Comparison of ENCODE assay signal across 1 cellular context in the genomic region with DNA sequence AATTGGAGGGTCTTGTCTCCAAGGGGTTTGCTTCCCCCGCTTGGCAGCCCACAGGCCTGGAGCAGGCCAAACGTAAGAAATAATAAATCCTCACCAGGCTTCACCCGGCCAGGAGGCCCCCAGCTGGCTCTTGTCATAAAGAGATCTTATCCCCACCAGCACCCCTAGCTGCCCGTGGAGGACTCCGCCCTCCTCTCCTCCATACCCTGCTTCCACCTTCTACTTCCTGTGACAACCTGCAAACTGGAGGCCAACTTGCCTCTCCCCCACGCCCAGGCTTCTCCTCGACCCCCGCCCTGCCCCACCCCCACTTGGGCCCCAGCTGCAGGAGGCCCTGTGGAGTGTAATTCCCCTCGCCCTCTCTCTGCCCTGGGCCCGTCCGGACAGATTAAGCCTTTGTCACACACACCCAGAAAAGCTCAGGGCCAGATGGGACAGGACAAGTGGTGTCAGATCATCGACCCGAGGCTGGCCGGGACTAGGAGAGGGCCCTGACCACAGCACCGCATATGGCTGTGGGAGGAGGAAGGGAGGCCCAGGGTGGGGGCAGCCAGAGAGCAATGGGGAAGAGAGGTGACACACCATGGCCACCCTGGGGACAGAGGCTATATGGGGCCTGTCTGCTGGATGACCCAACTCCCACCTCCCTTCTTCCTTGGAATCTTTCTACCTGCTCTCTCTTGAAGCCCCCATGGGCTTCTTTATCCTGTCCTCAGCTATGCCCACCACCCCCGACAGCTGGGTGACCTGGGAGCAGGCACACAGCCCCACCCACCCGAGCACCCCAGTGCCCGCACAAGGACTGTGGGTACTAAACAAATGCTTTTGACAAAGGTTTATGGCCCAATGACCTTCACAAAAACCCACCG.
TF ChIP-seq lines count a peak whose summit lies in the region.

No MANE protein-coding gene starts in this region.

TF ChIP-seq in IMR-90, 13 proteins besides CTCF, POLR2A, EP300 and RAD21 (continued from another document):
- TF ChIP-seq, protein P1, sequence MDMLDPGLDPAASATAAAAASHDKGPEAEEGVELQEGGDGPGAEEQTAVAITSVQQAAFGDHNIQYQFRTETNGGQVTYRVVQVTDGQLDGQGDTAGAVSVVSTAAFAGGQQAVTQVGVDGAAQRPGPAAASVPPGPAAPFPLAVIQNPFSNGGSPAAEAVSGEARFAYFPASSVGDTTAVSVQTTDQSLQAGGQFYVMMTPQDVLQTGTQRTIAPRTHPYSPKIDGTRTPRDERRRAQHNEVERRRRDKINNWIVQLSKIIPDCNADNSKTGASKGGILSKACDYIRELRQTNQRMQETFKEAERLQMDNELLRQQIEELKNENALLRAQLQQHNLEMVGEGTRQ (IDR thresholded peaks at IDR 0.05; ENCODE audit: low read depth, low read length): no peak
- TF ChIP-seq MAZ (IDR thresholded peaks at IDR 0.05; ENCODE audit: borderline replicate concordance, low read depth, low read length): no peak
- no peak for TF ChIP-seq RCOR1 (IDR thresholded peaks at IDR 0.05; ENCODE audit: insufficient replicate concordance, low read length)
- no peak for TF ChIP-seq SMC3 (IDR thresholded peaks at IDR 0.05; ENCODE audit: low read depth, low read length)
- TF ChIP-seq MXI1 (IDR thresholded peaks at IDR 0.05; ENCODE audit: borderline replicate concordance, low read depth, low read length): no peak
- TF ChIP-seq, protein P2, sequence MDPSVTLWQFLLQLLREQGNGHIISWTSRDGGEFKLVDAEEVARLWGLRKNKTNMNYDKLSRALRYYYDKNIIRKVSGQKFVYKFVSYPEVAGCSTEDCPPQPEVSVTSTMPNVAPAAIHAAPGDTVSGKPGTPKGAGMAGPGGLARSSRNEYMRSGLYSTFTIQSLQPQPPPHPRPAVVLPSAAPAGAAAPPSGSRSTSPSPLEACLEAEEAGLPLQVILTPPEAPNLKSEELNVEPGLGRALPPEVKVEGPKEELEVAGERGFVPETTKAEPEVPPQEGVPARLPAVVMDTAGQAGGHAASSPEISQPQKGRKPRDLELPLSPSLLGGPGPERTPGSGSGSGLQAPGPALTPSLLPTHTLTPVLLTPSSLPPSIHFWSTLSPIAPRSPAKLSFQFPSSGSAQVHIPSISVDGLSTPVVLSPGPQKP (IDR thresholded peaks at IDR 0.05; ENCODE audit: borderline replicate concordance, low read depth, low read length): no peak
- TF ChIP-seq CEBPB (IDR thresholded peaks at IDR 0.05; ENCODE audit: low read depth, low read length): no peak
- no peak for TF ChIP-seq NFE2L2 (IDR thresholded peaks at IDR 0.05; ENCODE audit: low read depth, low read length)
- no peak for TF ChIP-seq RFX5 (IDR thresholded peaks at IDR 0.05; ENCODE audit: low read depth, low read length)
